In genomic region chr16:87860553-87861299, GRCh38 we compare ENCODE assay signal across 8 cellular contexts. TPM values are rescaled to one million over a fixed set of nuclear protein-coding genes. Genes with fewer than 3 reads are reported as not detected.
A peak's percentile ranks its signal among the peaks of the same experiment; 100 is the strongest.
DNase-seq lines count a peak whose midpoint lies in the region; ATAC-seq, FAIRE-seq and TF ChIP-seq lines count a peak whose summit lies in the region.

No MANE protein-coding gene starts in this region.

- H3K36me3 ChIP-seq in DOHH2 (ENCODE audit: control insufficient read depth, low read length) = peaks cover 86% of the 10 kb centered on the region
- H3K36me3 ChIP-seq in K562 (ENCODE audit: control insufficient read depth, insufficient read depth, low read length) = peaks cover 83% of the 10 kb centered on the region; the same call in 2 of the 3 replicates

- WGBS in K562 (ENCODE audit: insufficient coverage, low coverage, missing lambda C conversion rate) = 37% methylated on average over 24 of the region's 26 CpGs

- CTCF ChIA-PET in K562 (lab: Yijun Ruan, JAX; ENCODE audit: low intra/inter-chr PET ratio) = no interaction called here

- H2AFZ ChIP-seq in K562 (ENCODE audit: low read depth, low read length) = no peak overlapping the region

- peak overlapping the region; percentile 29 to 63 for H3K27ac Mint-ChIP-seq in natural killer cell

- no peaks in the 10 kb centered on the region for H3K9me3 Mint-ChIP-seq in natural killer cell

- H3K27ac ChIP-seq in DOHH2 (ENCODE audit: low read depth, low read length) (no peak overlapping the region), K562 (ENCODE audit: extremely low read depth, low read depth, low read length) (peak overlapping the region; percentile 64; the same call in 2 of the 3 replicates)

- H3K4me3 Mint-ChIP-seq in natural killer cell = peak overlapping the region; percentile 17

- peak overlapping the region; percentile 39 to 80; a peak in 3 of 4 replicates for H3K9ac ChIP-seq in K562 (ENCODE audit: insufficient read depth in 1 of 2, low read depth in 2 of 2, low read length in 2 of 2)

- FAIRE-seq in K562 (lab: Jason Lieb, UNC) = peak; percentile 81

- DNase-seq in MV-4-11 (lab: John Stamatoyannopoulos, UW) = peak; percentile 43
- peak in 3 of 4 experiments; percentile 13 to 78 (median 49) for DNase-seq in K562 (ENCODE audit: extremely low read depth in 1 of 4, low spot score in 3 of 4)
- no peak for DNase-seq in natural killer cell
- no peak for DNase-seq in NCI-H774 (lab: John Stamatoyannopoulos, UW)
- no peak for DNase-seq in NCI-H187 (lab: John Stamatoyannopoulos, UW)
- DNase-seq in cerebellum (ENCODE audit: low spot score) = no peak

- no peaks in the 10 kb centered on the region for H3K36me3 Mint-ChIP-seq in natural killer cell

- intact Hi-C loops in K562 (cut with micrococcal nuclease) (no loop called here), natural killer cell (cut with micrococcal nuclease) (loop anchor here (5.0 kb wide), 1 partner anchor 42 kb away; no protein-coding TSS in a partner anchor)

- no peaks in the 10 kb centered on the region for H3K27me3 Mint-ChIP-seq in natural killer cell (ENCODE audit: low read depth in 2 of 2)

- H3K79me2 ChIP-seq in DOHH2 (ENCODE audit: control insufficient read depth, low read length) (peaks cover 100% of the 10 kb centered on the region), K562 (ENCODE audit: control insufficient read depth, insufficient read depth, low read length) (peaks cover 96% of the 10 kb centered on the region)

- peaks cover 22% of the 10 kb centered on the region for H4K20me1 ChIP-seq in DOHH2 (ENCODE audit: control insufficient read depth, insufficient read depth, low read depth, low read length)
- peaks cover 73% of the 10 kb centered on the region for H4K20me1 ChIP-seq in K562 (replicated peaks; ENCODE audit: control insufficient read depth, insufficient read depth, low read length)

- no peaks in the 10 kb centered on the region for H3K9me3 ChIP-seq in DOHH2 (ENCODE audit: control insufficient read depth, insufficient read depth, low read length)
- no peaks in the 10 kb centered on the region for H3K9me3 ChIP-seq in K562 (replicated peaks; ENCODE audit: control insufficient read depth, insufficient read depth, low read depth, low read length)

- in situ Hi-C loops in K562 (cut with MboI) = no loop called here

- no peak for TF ChIP-seq POLR2A in K562 (conservative IDR thresholded peaks at IDR 0.05)

- H3K4me2 ChIP-seq in DOHH2 (ENCODE audit: low read length) = peak overlapping the region; percentile 24; the same call in 1 of the 2 replicates
- peak overlapping the region; percentile 62 for H3K4me2 ChIP-seq in K562 (ENCODE audit: insufficient read depth, low read length)

- TF ChIP-seq CTCF in DOHH2 (IDR thresholded peaks at IDR 0.05; ENCODE audit: low read depth, low read length, poor library complexity, severe bottlenecking) (no peak), K562 (IDR thresholded peaks at IDR 0.05 in 2 of 3, conservative IDR thresholded peaks at IDR 0.05 in 1 of 3; ENCODE audit: insufficient read depth in 2 of 3, low read depth in 1 of 3, low read length in 3 of 3) (no peak), natural killer cell (IDR thresholded peaks at IDR 0.05) (no peak)

- no peaks in the 10 kb centered on the region for H3K9me2 ChIP-seq in DOHH2 (replicated peaks; ENCODE audit: control insufficient read depth, low read length)

- POLR2A ChIA-PET in K562 (lab: Yijun Ruan, JAX) = interaction anchor here (1.1 to 2.5 kb wide), 3 partner anchors 8 to 96 kb away, joined by 3 to 9 read pairs (median 3); partner anchors contain the start of genes BANP, KLHDC4 and SLC7A5

- no peak for TF ChIP-seq RAD21 in K562 (CRISPR knock-in tag; conservative IDR thresholded peaks at IDR 0.05 in 1 of 2, IDR thresholded peaks at IDR 0.05 in 1 of 2)

- no peaks in the 10 kb centered on the region for H3K27me3 ChIP-seq in DOHH2 (ENCODE audit: control insufficient read depth, low read length)
- no peaks in the 10 kb centered on the region for H3K27me3 ChIP-seq in K562 (ENCODE audit: control insufficient read depth in 2 of 2, insufficient read depth in 2 of 2, low read length in 2 of 2)

- H3K4me1 ChIP-seq in DOHH2 (ENCODE audit: control insufficient read depth, low read length) = peaks cover 80% of the 10 kb centered on the region
- peaks cover 56 to 69% of the 10 kb centered on the region in 2 experiments for H3K4me1 ChIP-seq in K562 (replicated peaks in 1 of 2; ENCODE audit: control insufficient read depth in 2 of 2, insufficient read depth in 2 of 2, low read length in 2 of 2)

- no TSS peak for BruUV-seq in K562 (replicated peaks; lab: Mats Ljungman, UMichigan)

- no peak overlapping the region for H3K4me3 ChIP-seq in DOHH2 (ENCODE audit: low read length)
- H3K4me3 ChIP-seq in K562 = no peak overlapping the region

- no peaks in the 10 kb centered on the region for H3F3A ChIP-seq in DOHH2 (ENCODE audit: control insufficient read depth, insufficient read depth)

- ATAC-seq in K562 (peak; percentile 67), natural killer cell (no peak), HG03039 (IDR thresholded peaks at IDR 0.05; ENCODE audit: unreplicated experiment) (no peak)

- no peak for TF ChIP-seq EP300 in K562 (IDR thresholded peaks at IDR 0.05; ENCODE audit: low read length)

- H3K9me1 ChIP-seq in K562 (ENCODE audit: control insufficient read depth, insufficient read depth, low read length) = peaks cover 6% of the 10 kb centered on the region

- peaks cover 7 to 13% of the 10 kb centered on the region in 2 donors for H3K4me1 Mint-ChIP-seq in natural killer cell

TF ChIP-seq in K562, 482 proteins besides CTCF, POLR2A, EP300 and RAD21 (continues in another document):
- TF ChIP-seq FOSL1 (tag; conservative IDR thresholded peaks at IDR 0.05) = peak; percentile 65
- no peak for TF ChIP-seq RFX5 (IDR thresholded peaks at IDR 0.05; ENCODE audit: low read depth, low read length)
- TF ChIP-seq TARDBP (IDR thresholded peaks at IDR 0.05) = no peak
- peak in 1 of 2 experiments; percentile 6; a peak in 1 of 4 replicates for TF ChIP-seq ARNT (IDR thresholded peaks at IDR 0.05)
- TF ChIP-seq, protein P1, sequence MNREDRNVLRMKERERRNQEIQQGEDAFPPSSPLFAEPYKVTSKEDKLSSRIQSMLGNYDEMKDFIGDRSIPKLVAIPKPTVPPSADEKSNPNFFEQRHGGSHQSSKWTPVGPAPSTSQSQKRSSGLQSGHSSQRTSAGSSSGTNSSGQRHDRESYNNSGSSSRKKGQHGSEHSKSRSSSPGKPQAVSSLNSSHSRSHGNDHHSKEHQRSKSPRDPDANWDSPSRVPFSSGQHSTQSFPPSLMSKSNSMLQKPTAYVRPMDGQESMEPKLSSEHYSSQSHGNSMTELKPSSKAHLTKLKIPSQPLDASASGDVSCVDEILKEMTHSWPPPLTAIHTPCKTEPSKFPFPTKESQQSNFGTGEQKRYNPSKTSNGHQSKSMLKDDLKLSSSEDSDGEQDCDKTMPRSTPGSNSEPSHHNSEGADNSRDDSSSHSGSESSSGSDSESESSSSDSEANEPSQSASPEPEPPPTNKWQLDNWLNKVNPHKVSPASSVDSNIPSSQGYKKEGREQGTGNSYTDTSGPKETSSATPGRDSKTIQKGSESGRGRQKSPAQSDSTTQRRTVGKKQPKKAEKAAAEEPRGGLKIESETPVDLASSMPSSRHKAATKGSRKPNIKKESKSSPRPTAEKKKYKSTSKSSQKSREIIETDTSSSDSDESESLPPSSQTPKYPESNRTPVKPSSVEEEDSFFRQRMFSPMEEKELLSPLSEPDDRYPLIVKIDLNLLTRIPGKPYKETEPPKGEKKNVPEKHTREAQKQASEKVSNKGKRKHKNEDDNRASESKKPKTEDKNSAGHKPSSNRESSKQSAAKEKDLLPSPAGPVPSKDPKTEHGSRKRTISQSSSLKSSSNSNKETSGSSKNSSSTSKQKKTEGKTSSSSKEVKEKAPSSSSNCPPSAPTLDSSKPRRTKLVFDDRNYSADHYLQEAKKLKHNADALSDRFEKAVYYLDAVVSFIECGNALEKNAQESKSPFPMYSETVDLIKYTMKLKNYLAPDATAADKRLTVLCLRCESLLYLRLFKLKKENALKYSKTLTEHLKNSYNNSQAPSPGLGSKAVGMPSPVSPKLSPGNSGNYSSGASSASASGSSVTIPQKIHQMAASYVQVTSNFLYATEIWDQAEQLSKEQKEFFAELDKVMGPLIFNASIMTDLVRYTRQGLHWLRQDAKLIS (CRISPR knock-in tag; IDR thresholded peaks at IDR 0.05) = no peak
- no peak for TF ChIP-seq JUNB (CRISPR knock-in tag; conservative IDR thresholded peaks at IDR 0.05)
- peak; percentile 70 for TF ChIP-seq NFE2L1 (tag; IDR thresholded peaks at IDR 0.05; ENCODE audit: borderline replicate concordance, low read depth)
- TF ChIP-seq, protein P2, sequence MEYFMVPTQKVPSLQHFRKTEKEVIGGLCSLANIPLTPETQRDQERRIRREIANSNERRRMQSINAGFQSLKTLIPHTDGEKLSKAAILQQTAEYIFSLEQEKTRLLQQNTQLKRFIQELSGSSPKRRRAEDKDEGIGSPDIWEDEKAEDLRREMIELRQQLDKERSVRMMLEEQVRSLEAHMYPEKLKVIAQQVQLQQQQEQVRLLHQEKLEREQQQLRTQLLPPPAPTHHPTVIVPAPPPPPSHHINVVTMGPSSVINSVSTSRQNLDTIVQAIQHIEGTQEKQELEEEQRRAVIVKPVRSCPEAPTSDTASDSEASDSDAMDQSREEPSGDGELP (CRISPR knock-in tag; IDR thresholded peaks at IDR 0.05; ENCODE audit: borderline replicate concordance) = peak; percentile 22; the same call in 1 of the 2 replicates
- peak; percentile 61 for TF ChIP-seq CBFA2T3 (IDR thresholded peaks at IDR 0.05)
- TF ChIP-seq SRSF7 (optimal IDR thresholded peaks at IDR 0.05; ENCODE audit: low read depth, low read length) = no peak

RNA-seq across cellular contexts. Expression of gene SLC7A5, which starts 8.6 kb away (rescaled TPM):
- total RNA-seq in K562 (2011; cell fraction: chromatin; rRNA removed; ENCODE audit: low replicate concordance) = 56.8 and 152 TPM in 2 replicates
- 157 and 188 TPM in 2 replicates for total RNA-seq in K562 (2011; cell fraction: nucleolus; rRNA removed)
- total RNA-seq in K562 (2011; cell fraction: nucleoplasm; rRNA removed) = 147 and 156 TPM in 2 replicates
- total RNA-seq in K562 (2014; rRNA removed) (60.8 and 75.7 TPM in 2 replicates), K562 (2014; rRNA removed; fragmentation: Illumina TruSeq; extraction: Trizol) (16.9 and 18.6 TPM in 2 replicates), K562 (2015; rRNA removed; fragmentation: Illumina TruSeq; extraction: Trizol) (18.2 and 21.2 TPM in 2 replicates), K562 (2021) (187 and 220 TPM in 2 replicates), natural killer cell (10 to 100 TPM; 27.2 to 66.1 (median 34.2) TPM), cerebellum (22.0 TPM)
- polyA plus RNA-seq in K562 (2011; rRNA removed) (14.2 and 19.4 TPM in 2 replicates), K562 (2014; fragmentation: Illumina TruSeq; extraction: Trizol) (97.4 and 161 TPM in 2 replicates), K562 (2014; fragmentation: Nextera tagmentation; extraction: Ambion mirVana) (1 to 10 TPM; 1.9 to 4.9 TPM), K562 (2014; rRNA removed) (78.0 and 83.8 TPM in 2 replicates)
- polyA plus RNA-seq in K562 (2011; cell fraction: cytosol; rRNA removed) = 25.5 and 34.2 TPM in 2 replicates
- 35.3 and 43.3 TPM in 2 replicates for polyA plus RNA-seq in K562 (2011; cell fraction: nucleus; rRNA removed)
- 65.7 and 239 TPM in 2 replicates for polyA plus RNA-seq in K562 (2012)
- polyA minus RNA-seq in K562 (2011; rRNA and poly(A)+ RNA removed) = 11.7 and 15.5 TPM in 2 replicates
- 39.4 and 72.3 TPM in 2 replicates for polyA minus RNA-seq in K562 (2011; cell fraction: cytosol; rRNA and poly(A)+ RNA removed)
- 18.2 and 21.2 TPM in 2 replicates for polyA minus RNA-seq in K562 (2011; cell fraction: nucleus; rRNA and poly(A)+ RNA removed)

Comparison
In these comparisons a context has a peak if more than half of its experiments do, and no peak if none do; other contexts are left out.
1. DNase-seq: peak in MV-4-11 (single experiment) and K562 (3 of 4); none in natural killer cell (single experiment), NCI-H774 (single experiment), NCI-H187 (0 of 2) and cerebellum (single experiment).